In the genomic region with DNA sequence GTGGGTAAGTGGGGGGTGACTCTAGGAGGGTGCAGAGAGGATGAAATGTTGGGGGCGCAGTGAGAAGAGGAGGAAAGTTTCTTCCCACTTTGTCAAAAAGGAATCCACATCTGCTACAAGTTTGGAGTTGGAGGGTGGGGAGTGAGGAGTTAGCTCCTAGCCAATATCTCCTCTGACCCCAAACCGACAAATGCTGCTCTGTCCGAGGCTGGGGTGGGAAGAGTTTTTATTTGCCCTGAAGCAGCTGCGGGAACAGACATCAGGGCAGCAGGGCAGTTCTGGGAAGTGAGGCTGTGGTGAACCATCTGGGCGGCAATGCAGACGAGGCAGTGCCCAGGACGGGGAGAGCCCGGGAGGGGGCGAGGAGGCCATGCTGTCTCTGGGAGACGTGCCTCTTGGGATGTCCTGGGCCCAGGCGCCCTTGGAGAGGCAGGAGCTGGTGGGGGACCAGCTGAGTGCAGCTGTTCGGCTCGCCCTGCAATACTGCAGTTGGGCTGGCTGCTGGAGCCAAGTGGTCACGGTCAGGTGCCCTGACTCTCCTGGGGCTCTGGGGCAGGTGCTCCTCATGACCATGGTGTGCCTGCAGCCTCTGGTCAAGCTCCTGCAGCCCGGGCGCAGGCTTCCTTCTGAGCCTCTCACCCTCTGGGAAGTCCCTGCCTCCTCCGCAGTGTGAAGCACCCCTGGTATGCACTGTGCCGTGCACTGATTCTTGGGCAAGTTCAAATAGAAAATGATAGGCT, we compare ENCODE assay signal across 10 cellular contexts. TPM values are rescaled to one million over a fixed set of nuclear protein-coding genes. Genes with fewer than 3 reads are reported as not detected.
DNase-seq lines count a peak whose midpoint lies in the region; ATAC-seq and FAIRE-seq lines count a peak whose summit lies in the region.
"Had no signal": no experiment of that assay in that cellular context is flagged by ENCODE, and none has a peak within 500 bp of the region (broad histone marks: within the 10 kb centered on the region; RNA-seq: fewer than 3 reads in every experiment).

No MANE protein-coding gene starts in this region.

- FAIRE-seq in small intestine (lab: Jason Lieb, UNC), result no peak

- DNase-seq in SW480 (ENCODE audit: low spot score) (peak; percentile 21), iPS DF 6.9 (ENCODE audit: low read depth, low spot score) (no peak), small intestine (no peak)
- DNase-seq: activated naive CD8-positive, alpha-beta T cell treated with anti-CD3 and anti-CD28 coated beads, Interleukin-2, amount 10 ng/mL, durations not matched to agents 7 days and 5 days; NCI-H526 had no signal

- no peaks in the 10 kb centered on the region for H3K27me3 ChIP-seq in iPS DF 6.9 (ENCODE audit: control insufficient read depth, insufficient read depth, low read length)
- peaks cover 7% of the 10 kb centered on the region for H3K27me3 ChIP-seq in skeletal muscle satellite cell (ENCODE audit: control insufficient read depth, insufficient read depth, low read length)
- H3K27me3 ChIP-seq in small intestine (ENCODE audit: control insufficient read depth in 2 of 2, insufficient read depth in 2 of 2, low read length in 2 of 2), result no peaks in the 10 kb centered on the region

- no CpG with 5 or more reads among the region's 18 CpGs for WGBS in iPS DF 6.9 (ENCODE audit: insufficient coverage, insufficient read length)
- 61 to 81% (median 76%) methylated on average over 18 of the region's 18 CpGs for WGBS in small intestine, 3 donors

- H3K4me1 ChIP-seq in iPS DF 6.9 (ENCODE audit: control insufficient read depth, insufficient read depth, low read length) (peaks cover 26% of the 10 kb centered on the region), skeletal muscle satellite cell (ENCODE audit: control insufficient read depth, insufficient read depth, low read length) (peaks cover 15% of the 10 kb centered on the region), small intestine (ENCODE audit: control insufficient read depth in 2 of 2, insufficient read depth in 1 of 2, low read depth in 1 of 2, low read length in 1 of 2) (no peaks in the 10 kb centered on the region)

- H3K4me3 ChIP-seq in iPS DF 6.9 (ENCODE audit: low read length) (no peak overlapping the region), skeletal muscle satellite cell (ENCODE audit: low read length) (no peak overlapping the region), small intestine (ENCODE audit: low read depth in 1 of 2, low read length in 2 of 2) (no peak overlapping the region)

- peak overlapping the region; percentile 20 for H3K27ac ChIP-seq in iPS DF 6.9 (ENCODE audit: low read length)
- peak overlapping the region in 1 of 2 donors; percentile 59 for H3K27ac ChIP-seq in small intestine (ENCODE audit: low read depth in 1 of 2, low read length in 1 of 2)

- peak; percentile 66 for ATAC-seq in GM21447 (IDR thresholded peaks at IDR 0.05; ENCODE audit: unreplicated experiment)
- ATAC-seq in GM19397 (IDR thresholded peaks at IDR 0.05; ENCODE audit: unreplicated experiment), result no peak
- ATAC-seq in HG02885 (IDR thresholded peaks at IDR 0.05; ENCODE audit: poor library complexity, unreplicated experiment), result no peak
- no peak for ATAC-seq in GM19023 (IDR thresholded peaks at IDR 0.05; ENCODE audit: unreplicated experiment)

- H3K4me2 ChIP-seq in skeletal muscle satellite cell (ENCODE audit: low read length), result peak overlapping the region; percentile 29

- peak overlapping the region; percentile 31 for H3K9ac ChIP-seq in skeletal muscle satellite cell (ENCODE audit: low read depth, low read length)

- H3K36me3 ChIP-seq in iPS DF 6.9 (ENCODE audit: control insufficient read depth, insufficient read depth, low read length) (no peaks in the 10 kb centered on the region), skeletal muscle satellite cell (ENCODE audit: insufficient read depth, low read length) (no peaks in the 10 kb centered on the region), small intestine (ENCODE audit: control insufficient read depth in 2 of 2, insufficient read depth in 2 of 2, low read length in 2 of 2) (no peaks in the 10 kb centered on the region)

- H3K9me3 ChIP-seq in iPS DF 6.9 (ENCODE audit: control insufficient read depth, insufficient read depth, low read length), result no peaks in the 10 kb centered on the region
- H3K9me3 ChIP-seq in skeletal muscle satellite cell (replicated peaks; ENCODE audit: low read length), result no peaks in the 10 kb centered on the region
- no peaks in the 10 kb centered on the region for H3K9me3 ChIP-seq in small intestine (ENCODE audit: control insufficient read depth, low read depth)

RNA-seq across cellular contexts. Expression of gene SOCS3, which starts 6.4 kb away (rescaled TPM):
- 52.0 and 93.5 TPM in 2 replicates for total RNA-seq in skeletal muscle satellite cell (2012; rRNA removed)
- 10 to 100 TPM in 1 of 3 donors, 1 to 10 TPM in 2; 3.4 to 67.3 (median 6.5) TPM for polyA plus RNA-seq in small intestine

RNA-seq across cellular contexts. Expression of gene PGS1, which starts 12.2 kb away (rescaled TPM):
- total RNA-seq in skeletal muscle satellite cell (2012; rRNA removed), result 24.6 and 25.8 TPM in 2 replicates
- 10 to 100 TPM; 14.9 to 24.9 (median 16.1) TPM for polyA plus RNA-seq in small intestine
